Comparison of ENCODE assay signal across 8 cellular contexts in the genomic region with DNA sequence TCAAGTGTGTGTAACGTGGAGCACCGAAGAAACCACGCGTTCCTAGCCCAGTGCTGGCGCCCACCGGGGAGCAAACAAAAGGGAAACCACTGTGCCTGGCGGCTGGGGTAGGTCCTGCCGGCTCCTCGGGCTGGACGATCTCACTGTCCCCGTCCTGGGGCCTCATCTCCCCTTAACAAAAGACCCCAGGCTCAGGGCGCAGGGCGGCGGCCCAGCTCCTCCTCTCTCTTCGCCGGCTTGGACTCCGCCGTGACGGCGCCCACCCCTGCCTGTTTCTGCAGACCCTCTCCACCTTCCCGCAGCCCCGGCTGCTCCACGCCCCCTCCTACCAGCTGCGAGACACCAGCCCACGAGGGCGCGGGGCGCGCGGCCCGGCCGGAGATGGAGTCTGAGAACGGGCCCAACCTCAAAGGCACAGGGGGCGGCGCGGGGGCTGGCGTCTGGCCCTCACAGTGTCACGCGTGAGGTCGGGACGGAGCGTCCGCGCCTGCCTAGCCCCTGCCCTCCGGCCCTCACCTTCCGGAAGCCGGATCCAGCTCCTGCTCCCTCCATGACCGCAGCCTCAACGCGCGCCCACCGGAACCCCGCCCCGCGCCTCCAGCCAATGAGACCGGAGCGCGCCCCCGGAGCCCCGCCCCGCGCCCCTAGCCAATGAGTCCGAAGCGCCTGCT. TPM values are rescaled to one million over a fixed set of nuclear protein-coding genes. Genes with fewer than 3 reads are reported as not detected.
DNase-seq lines count a peak whose midpoint lies in the region; ATAC-seq and TF ChIP-seq lines count a peak whose summit lies in the region.

A gene (minus strand): TSS at position 569 of the 671 bp plus-strand sequence. CDS start 17 bp downstream, at position 552.

- H2AK5ac ChIP-seq in IMR-90 (ENCODE audit: low read depth, low read length), result peak within 1 kb of the TSS; percentile 70

- dilution Hi-C loops in IMR-90 (cut with HindIII; ENCODE audit: low sequenced_read_pairs, unreplicated experiment), result no loop called here

- no peak within 1 kb of the TSS for H3K18ac ChIP-seq in IMR-90 (ENCODE audit: low read depth, low read length)

- no peak within 1 kb of the TSS for H2BK5ac ChIP-seq in IMR-90 (ENCODE audit: low read depth, low read length, poor library complexity, severe bottlenecking)

- peak within 1 kb of the TSS; percentile 67 to 78; a peak in 2 of 4 replicates for H4K8ac ChIP-seq in IMR-90 (ENCODE audit: low read depth in 2 of 2, low read length in 2 of 2)

- peak within 1 kb of the TSS; percentile 81 for H3K9ac ChIP-seq in IMR-90 (ENCODE audit: low read depth, low read length)

- peaks cover 26% of the 10 kb centered on the region for H3K4me1 Mint-ChIP-seq in brain

- peak within 1 kb of the TSS; percentile 64 for H3K4ac ChIP-seq in IMR-90 (ENCODE audit: low read depth, low read length)

- WGBS in IMR-90 (ENCODE audit: extremely low coverage in 2 of 2, insufficient read length in 1 of 2), 2 experiments, result 0% methylated on average over 25 of the region's 64 CpGs; no CpG with 5 or more reads in 1 of the 2 experiments
- WGBS in right lobe of liver (ENCODE audit: insufficient coverage, low coverage, low lambda C conversion rate, missing lambda C conversion rate), result 5% methylated on average over 13 of the region's 64 CpGs
- 0 to 2% methylated on average over 3 to 16 of the region's 64 CpGs for WGBS in thyroid gland, 2 donors

- H2AK9ac ChIP-seq in IMR-90 (replicated peaks; ENCODE audit: low read depth, low read length, poor library complexity), result peak within 1 kb of the TSS; percentile 90

- no peak within 1 kb of the TSS for H2BK20ac ChIP-seq in IMR-90 (ENCODE audit: low read depth, low read length)

- H3K4me1 ChIP-seq in IMR-90 (ENCODE audit: control insufficient read depth, insufficient read depth, low read length) (peaks cover 13% of the 10 kb centered on the region), right lobe of liver (peaks cover 0 to 37% (median 17%) of the 10 kb centered on the region in 4 donors), thyroid gland (peaks cover 23 to 24% of the 10 kb centered on the region in 2 donors)

- in situ Hi-C loops in IMR-90 (cut with MboI; ENCODE audit: low sequenced_read_pairs), result no loop called here

- no peak within 1 kb of the TSS for H4K5ac ChIP-seq in IMR-90 (ENCODE audit: low read depth, low read length)

- TF ChIP-seq CTCF in GM12865 (IDR thresholded peaks at IDR 0.05; ENCODE audit: insufficient read depth, low read depth, low read length, missing control alignments) (no peak), IMR-90 (conservative IDR thresholded peaks at IDR 0.05; ENCODE audit: low read depth, low read length) (no peak), brain (conservative IDR thresholded peaks at IDR 0.05) (no peak), right lobe of liver (IDR thresholded peaks at IDR 0.05) (peak in 1 of 4 donors; percentile 4), thyroid gland (IDR thresholded peaks at IDR 0.05) (no peak)

- H3K14ac ChIP-seq in IMR-90 (replicated peaks; ENCODE audit: low read depth, low read length), result peak within 1 kb of the TSS; percentile 23; the same call in 1 of the 2 replicates

- H3K27ac ChIP-seq in IMR-90 (ENCODE audit: insufficient read depth, low read length), result peak within 1 kb of the TSS; percentile 51; the same call in 1 of the 2 replicates
- peak within 1 kb of the TSS; percentile 53 to 75 (median 63) for H3K27ac ChIP-seq in right lobe of liver
- H3K27ac ChIP-seq in thyroid gland, result peak within 1 kb of the TSS in 1 of 3 donors; percentile 65

- peaks cover 5% of the 10 kb centered on the region; the same call in 1 of the 2 replicates for H3K36me3 ChIP-seq in IMR-90 (ENCODE audit: control insufficient read depth, insufficient read depth, low read length)
- peaks cover 0 to 6% (median 0%) of the 10 kb centered on the region in 4 donors for H3K36me3 ChIP-seq in right lobe of liver
- H3K36me3 ChIP-seq in thyroid gland, result no peaks in the 10 kb centered on the region

- no peak for TF ChIP-seq RAD21 in IMR-90 (IDR thresholded peaks at IDR 0.05; ENCODE audit: low read length)

- H3K9me3 ChIP-seq in IMR-90 (ENCODE audit: control insufficient read depth, insufficient read depth, low read length) (no peaks in the 10 kb centered on the region), right lobe of liver (no peaks in the 10 kb centered on the region), thyroid gland (no peaks in the 10 kb centered on the region)

- no peaks in the 10 kb centered on the region for H3K36me3 Mint-ChIP-seq in brain

- no peaks in the 10 kb centered on the region for H3K9me3 Mint-ChIP-seq in brain

- H3K27ac Mint-ChIP-seq in brain, result peak within 1 kb of the TSS in 4 of 5 experiments; percentile 9 to 72 (median 64)

- no peak within 1 kb of the TSS; the same call in 1 of the 2 replicates for H2BK120ac ChIP-seq in IMR-90 (ENCODE audit: low read depth, low read length)

- ATAC-seq in IMR-90 (ENCODE audit: low read depth) (no peak; the same call in 1 of the 2 replicates), right lobe of liver (no peak)

- POLR2A ChIA-PET in IMR-90 (lab: Charles Lee; ENCODE audit: unreplicated experiment), result no interaction called here

- BruUV-seq in IMR-90 (replicated peaks; lab: Mats Ljungman, UMichigan), result no TSS peak

- peaks cover 24% of the 10 kb centered on the region for H4K20me1 ChIP-seq in IMR-90 (ENCODE audit: insufficient read depth, low read length)

- CTCF ChIA-PET in IMR-90 (lab: Yijun Ruan, JAX), result interaction anchor here (1.0 to 1.3 kb wide), 2 partner anchors 15 to 63 kb away, joined by 3 to 11 read pairs; a partner anchor contains a TSS

- no peak for DNase-seq in GM12865 (ENCODE audit: low read depth)
- DNase-seq in IMR-90, result no peak
- DNase-seq in right lobe of liver, result no peak
- DNase-seq in thyroid gland, result no peak
- DNase-seq in kidney glomerular epithelial cell (lab: John Stamatoyannopoulos, UW), result no peak
- DNase-seq in medulla oblongata (ENCODE audit: extremely low spot score), result no peak
- no peak for DNase-seq in NAMALWA (ENCODE audit: low spot score)

- H2AFZ ChIP-seq in IMR-90 (replicated peaks; ENCODE audit: low read length, poor library complexity), result peak within 1 kb of the TSS; percentile 98

- peak within 1 kb of the TSS; percentile 83 to 89 (median 85) for H3K4me3 Mint-ChIP-seq in brain

- peak within 1 kb of the TSS; percentile 59; the same call in 1 of the 2 replicates for H3K56ac ChIP-seq in IMR-90 (ENCODE audit: extremely low read depth, insufficient read depth, low read length)

- intact Hi-C loops in IMR-90 (cut with micrococcal nuclease) (loop anchor here (2.0 kb wide), 1 partner anchor 150 kb away; no protein-coding TSS in a partner anchor), right lobe of liver (cut with DNase I) (no loop called here), thyroid gland (cut with DNase I) (no loop called here)

- peaks cover 12 to 46% of the 10 kb centered on the region in 2 experiments for H3K79me1 ChIP-seq in IMR-90 (ENCODE audit: low read depth in 1 of 2, low read length in 2 of 2)

- no peaks in the 10 kb centered on the region for H3K9me1 ChIP-seq in IMR-90 (ENCODE audit: insufficient read depth, low read length)

- H3K27me3 ChIP-seq in IMR-90 (ENCODE audit: control insufficient read depth, insufficient read depth, low read length) (no peaks in the 10 kb centered on the region), right lobe of liver (no peaks in the 10 kb centered on the region), thyroid gland (no peaks in the 10 kb centered on the region)

- peak within 1 kb of the TSS; percentile 62 for H3K4me3 ChIP-seq in GM12865 (ENCODE audit: low read depth, low read length)
- peak within 1 kb of the TSS; percentile 92 for H3K4me3 ChIP-seq in IMR-90 (ENCODE audit: insufficient read depth, low read depth, low read length)
- H3K4me3 ChIP-seq in right lobe of liver, result peak within 1 kb of the TSS; percentile 84 to 96 (median 94)
- H3K4me3 ChIP-seq in thyroid gland (replicated peaks in 1 of 3), result peak within 1 kb of the TSS; percentile 76 to 95 (median 85)

- H3K4me2 ChIP-seq in IMR-90 (ENCODE audit: low read depth, low read length), result peak within 1 kb of the TSS; percentile 99

- no peak within 1 kb of the TSS for H2BK15ac ChIP-seq in IMR-90 (ENCODE audit: low read depth, low read length)

- peak; percentile 49; the same call in 1 of the 2 replicates for TF ChIP-seq POLR2A in IMR-90 (IDR thresholded peaks at IDR 0.05; ENCODE audit: low read depth, low read length)
- TF ChIP-seq POLR2A in right lobe of liver (IDR thresholded peaks at IDR 0.05), result peak; percentile 65
- peak in 1 of 2 donors; percentile 32 for TF ChIP-seq POLR2A in thyroid gland (IDR thresholded peaks at IDR 0.05)

- H3K27me3 Mint-ChIP-seq in brain, result peaks cover 10% of the 10 kb centered on the region

- peak within 1 kb of the TSS; percentile 70 for H3K23ac ChIP-seq in IMR-90 (ENCODE audit: low read depth, low read length)

- peak within 1 kb of the TSS; percentile 1; the same call in 1 of the 2 replicates for H4K91ac ChIP-seq in IMR-90 (ENCODE audit: insufficient read depth, low read depth, low read length)

TF ChIP-seq in IMR-90, 13 proteins besides CTCF, POLR2A, EP300 and RAD21:
- no peak for TF ChIP-seq BHLHE40 (IDR thresholded peaks at IDR 0.05; ENCODE audit: low read depth, low read length)
- peak; percentile 45; the same call in 1 of the 2 replicates for TF ChIP-seq MXI1 (IDR thresholded peaks at IDR 0.05; ENCODE audit: borderline replicate concordance, low read depth, low read length)

RNA-seq across cellular contexts. Expression of the gene that starts here (rescaled TPM):
- 44.8 and 45.3 TPM in 2 replicates for total RNA-seq in IMR-90 (2012; rRNA removed)
- polyA plus RNA-seq in IMR-90 (2012; rRNA removed), result 86.8 and 100 TPM in 2 replicates
- 102 and 133 TPM in 2 replicates for polyA plus RNA-seq in IMR-90 (2012; cell fraction: cytosol; rRNA removed)
- polyA plus RNA-seq in IMR-90 (2012; cell fraction: nucleus; rRNA removed; ENCODE audit: low replicate concordance), result 82.2 and 166 TPM in 2 replicates
- 160 TPM for polyA plus RNA-seq in brain (ENCODE audit: insufficient read depth, low read depth, low replicate concordance)
- total RNA-seq in right lobe of liver, result 10 to 100 TPM; 27.3 to 81.1 (median 47.8) TPM
- total RNA-seq in thyroid gland, result 10 to 100 TPM; 40.7 to 95.9 (median 78.0) TPM
